Comparison of ENCODE assay signal across 7 cellular contexts in genomic region chr11:64331569-64332371, GRCh38. TPM values are rescaled to one million over a fixed set of nuclear protein-coding genes. Genes with fewer than 3 reads are reported as not detected.
DNase-seq lines count a peak whose midpoint lies in the region; ATAC-seq and TF ChIP-seq lines count a peak whose summit lies in the region.

No MANE protein-coding gene starts in this region.

- no peaks in the 10 kb centered on the region for H3K27me3 Mint-ChIP-seq in activated T-cell treated with anti-CD3 and anti-CD28 coated beads, Interleukin-2, amount 50 U/mL, for 4 hours (ENCODE audit: low read depth)

- TF ChIP-seq CTCF in GM13976 (IDR thresholded peaks at IDR 0.05; ENCODE audit: borderline replicate concordance, control extremely low read depth, extremely low read depth, insufficient read depth, missing control alignments) (peak; percentile 73), Peyer's patch (IDR thresholded peaks at IDR 0.05) (peak; percentile 20 to 74 (median 60)), psoas muscle (IDR thresholded peaks at IDR 0.05) (peak; percentile 39)

- no peaks in the 10 kb centered on the region for H3K9me3 Mint-ChIP-seq in activated T-cell treated with anti-CD3 and anti-CD28 coated beads, Interleukin-2, amount 50 U/mL, for 4 hours

- peak overlapping the region in 3 of 4 donors; percentile 13 to 63 (median 56) for H3K27ac ChIP-seq in Peyer's patch
- no peak overlapping the region for H3K27ac ChIP-seq in psoas muscle

- H3K9me3 ChIP-seq in Peyer's patch: no peaks in the 10 kb centered on the region
- no peaks in the 10 kb centered on the region for H3K9me3 ChIP-seq in psoas muscle

- ATAC-seq in HG03159 (IDR thresholded peaks at IDR 0.05; ENCODE audit: unreplicated experiment): peak; percentile 54
- peak; percentile 79 for ATAC-seq in activated T-cell treated with anti-CD3 and anti-CD28 coated beads, Interleukin-2, amount 50 U/mL, for 4 hours
- peak; percentile 62 to 85 (median 76) for ATAC-seq in psoas muscle

- no peaks in the 10 kb centered on the region for H3K27me3 ChIP-seq in Peyer's patch
- H3K27me3 ChIP-seq in psoas muscle (ENCODE audit: insufficient read depth in 3 of 3, low read length in 2 of 3): no peaks in the 10 kb centered on the region

- peaks cover 8 to 49% (median 21%) of the 10 kb centered on the region in 4 donors for H3K4me1 ChIP-seq in Peyer's patch
- peaks cover 10% of the 10 kb centered on the region for H3K4me1 ChIP-seq in psoas muscle

- peak overlapping the region; percentile 0 for H3K4me3 Mint-ChIP-seq in activated T-cell treated with anti-CD3 and anti-CD28 coated beads, Interleukin-2, amount 50 U/mL, for 4 hours

- DNase-seq in GM13976 (ENCODE audit: low spot score): peak; percentile 83
- peak; percentile 73 to 94 (median 93) for DNase-seq in Peyer's patch
- peak; percentile 62 for DNase-seq in activated T-cell treated with anti-CD3 and anti-CD28 coated beads, Interleukin-2, amount 50 U/mL, for 4 hours
- peak; percentile 56 for DNase-seq in foreskin melanocyte
- peak; percentile 82 to 88 for DNase-seq in psoas muscle
- no peak for DNase-seq in pons (ENCODE audit: low spot score)

- peaks cover 12% of the 10 kb centered on the region for H3K4me1 Mint-ChIP-seq in activated T-cell treated with anti-CD3 and anti-CD28 coated beads, Interleukin-2, amount 50 U/mL, for 4 hours (ENCODE audit: low read depth)

- H3K4me3 ChIP-seq in Peyer's patch: peak overlapping the region in 1 of 4 donors; percentile 17
- no peak overlapping the region for H3K4me3 ChIP-seq in psoas muscle

- no peaks in the 10 kb centered on the region for H3K36me3 ChIP-seq in Peyer's patch
- H3K36me3 ChIP-seq in psoas muscle (ENCODE audit: insufficient read depth in 1 of 2, low read depth in 1 of 2): no peaks in the 10 kb centered on the region

- intact Hi-C loops in psoas muscle (cut with DNase I): no loop called here

- in situ Hi-C loops in GM13976 (cut with MboI; ENCODE audit: low sequenced_read_pairs, unreplicated experiment): no loop called here

- H3K36me3 Mint-ChIP-seq in activated T-cell treated with anti-CD3 and anti-CD28 coated beads, Interleukin-2, amount 50 U/mL, for 4 hours (ENCODE audit: insufficient read depth): no peaks in the 10 kb centered on the region

- WGBS in psoas muscle, 3 donors: 30 to 49% (median 42%) methylated on average over 17 to 20 of the region's 20 CpGs

- no peak for TF ChIP-seq POLR2A in Peyer's patch (IDR thresholded peaks at IDR 0.05)

RNA-seq across cellular contexts. Expression of gene CCDC88B, which starts 8.2 kb away (rescaled TPM):
- total RNA-seq in Peyer's patch: 10 to 100 TPM; 31.7 to 99.0 (median 43.9) TPM
- 10 to 100 TPM; 87.4 to 97.9 (median 96.2) TPM for total RNA-seq in activated T-cell treated with anti-CD3 and anti-CD28 coated beads, Interleukin-2, amount 50 U/mL, for 4 hours
- total RNA-seq in psoas muscle: 1 to 10 TPM; 1.4 to 2.9 (median 2.2) TPM
- 1 to 10 TPM; 2.5 to 3.6 (median 3.2) TPM for polyA plus RNA-seq in psoas muscle

RNA-seq across cellular contexts. Expression of gene PRDX5, which starts 13.8 kb away (rescaled TPM):
- 100 to 1,000 TPM; 202 to 345 (median 268) TPM for total RNA-seq in Peyer's patch
- total RNA-seq in activated T-cell treated with anti-CD3 and anti-CD28 coated beads, Interleukin-2, amount 50 U/mL, for 4 hours: 10 to 100 TPM; 78.3 to 96.8 (median 81.0) TPM
- total RNA-seq in psoas muscle: 100 to 1,000 TPM; 122 to 178 (median 156) TPM
- polyA plus RNA-seq in psoas muscle: 100 to 1,000 TPM; 304 to 323 (median 321) TPM

RNA-seq across cellular contexts. Expression of gene TRMT112, which starts 14.4 kb away (rescaled TPM):
- 100 to 1,000 TPM in 1 of 4 donors, 10 to 100 TPM in 3; 55.3 to 163 (median 63.1) TPM for total RNA-seq in Peyer's patch
- 100 to 1,000 TPM; 432 to 461 (median 438) TPM for total RNA-seq in activated T-cell treated with anti-CD3 and anti-CD28 coated beads, Interleukin-2, amount 50 U/mL, for 4 hours
- 100 to 1,000 TPM in 1 of 4 donors, 10 to 100 TPM in 3; 78.1 to 135 (median 88.0) TPM for total RNA-seq in psoas muscle
- polyA plus RNA-seq in psoas muscle: 100 to 1,000 TPM; 125 to 311 (median 190) TPM

RNA-seq across cellular contexts. Expression of gene ESRRA, which starts 26.4 kb away (rescaled TPM):
- total RNA-seq in Peyer's patch: 100 to 1,000 TPM; 151 to 460 (median 341) TPM
- total RNA-seq in activated T-cell treated with anti-CD3 and anti-CD28 coated beads, Interleukin-2, amount 50 U/mL, for 4 hours: 10 to 100 TPM; 81.5 to 93.4 (median 89.3) TPM
- 100 to 1,000 TPM; 104 to 261 (median 146) TPM for total RNA-seq in psoas muscle
- polyA plus RNA-seq in psoas muscle: 100 to 1,000 TPM; 274 to 362 (median 316) TPM

RNA-seq across cellular contexts. Expression of gene RPS6KA4, which starts 27.2 kb away (rescaled TPM):
- total RNA-seq in Peyer's patch (10 to 100 TPM; 27.8 to 95.7 (median 40.1) TPM), psoas muscle (10 to 100 TPM in 3 of 4 donors, 1 to 10 TPM in 1; 9.5 to 15.9 (median 13.6) TPM)
- 10 to 100 TPM; 43.3 to 49.9 (median 48.1) TPM for total RNA-seq in activated T-cell treated with anti-CD3 and anti-CD28 coated beads, Interleukin-2, amount 50 U/mL, for 4 hours
- polyA plus RNA-seq in psoas muscle: 10 to 100 TPM; 11.5 to 13.8 (median 13.1) TPM

Comparison
In these comparisons a context has a peak if more than half of its experiments do, and no peak if none do; other contexts are left out.
1. RNA of gene CCDC88B, which starts 8.2 kb away (total RNA-seq): 87.4 to 97.9 TPM in activated T-cell treated with anti-CD3 and anti-CD28 coated beads, Interleukin-2, amount 50 U/mL, for 4 hours and 31.7 to 99.0 TPM in Peyer's patch; 1.4 to 2.9 TPM in psoas muscle; every median in the first group is over 4 times any median in the second.
2. Peak in every context shown above with its lines, with median percentiles within 50 percentile points of each other: CTCF ChIP-seq and ATAC-seq.